Comparison of ENCODE assay signal across 1 cellular context in the genomic region with DNA sequence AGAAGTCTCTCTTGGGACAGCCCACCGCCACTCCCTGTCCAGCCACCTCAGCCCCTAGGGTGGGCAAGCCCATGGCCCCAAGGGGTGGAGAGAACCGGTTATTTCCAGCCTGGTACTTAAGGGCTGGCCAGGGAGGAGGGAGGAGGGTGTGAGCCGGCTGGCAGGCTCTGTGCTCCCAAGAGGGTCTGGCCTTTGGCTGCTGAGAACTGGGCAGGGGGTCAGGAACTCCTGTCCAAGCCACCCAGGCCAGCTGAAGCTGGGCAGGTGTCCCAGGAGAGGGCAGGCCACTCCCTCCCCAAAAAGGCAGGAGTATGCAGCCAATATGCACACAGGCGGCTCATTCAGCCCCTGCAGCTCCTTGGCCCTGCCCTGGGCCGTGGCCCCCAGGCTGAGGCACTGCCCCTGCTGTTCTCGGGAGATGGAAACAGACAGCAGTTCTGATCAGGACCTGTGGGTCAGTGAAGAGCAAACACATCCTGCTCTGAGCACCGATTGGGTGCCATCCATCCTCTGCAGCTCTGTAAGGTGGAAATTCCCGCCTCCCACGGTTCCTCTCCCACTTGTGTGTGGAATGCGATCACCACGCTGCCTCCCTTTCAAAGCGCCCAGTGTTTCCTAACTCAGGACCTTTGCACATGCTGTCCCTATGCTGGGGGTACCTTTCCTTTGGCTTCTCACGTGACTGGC.
TF ChIP-seq lines count a peak whose summit lies in the region.

No MANE protein-coding gene starts in this region.

TF ChIP-seq in WTC11, 78 proteins besides CTCF, POLR2A, EP300 and RAD21:
- TF ChIP-seq CREB1 (CRISPR knock-in tag; IDR thresholded peaks at IDR 0.05) (no peak), ZNF219 (CRISPR knock-in tag; IDR thresholded peaks at IDR 0.05; ENCODE audit: borderline replicate concordance) (no peak), ZNF232 (CRISPR knock-in tag; IDR thresholded peaks at IDR 0.05) (no peak), NR2C2 (CRISPR knock-in tag; IDR thresholded peaks at IDR 0.05) (no peak), FOXK1 (CRISPR knock-in tag; IDR thresholded peaks at IDR 0.05) (no peak), JUN (CRISPR knock-in tag; IDR thresholded peaks at IDR 0.05) (no peak), MYBL2 (CRISPR knock-in tag; IDR thresholded peaks at IDR 0.05) (no peak), ZNF671 (CRISPR knock-in tag; IDR thresholded peaks at IDR 0.05) (no peak), ATF6 (CRISPR knock-in tag; IDR thresholded peaks at IDR 0.05) (no peak), TP53 (CRISPR knock-in tag; IDR thresholded peaks at IDR 0.05) (no peak), TEAD4 (CRISPR knock-in tag; IDR thresholded peaks at IDR 0.05) (no peak)
- TF ChIP-seq, protein P1, sequence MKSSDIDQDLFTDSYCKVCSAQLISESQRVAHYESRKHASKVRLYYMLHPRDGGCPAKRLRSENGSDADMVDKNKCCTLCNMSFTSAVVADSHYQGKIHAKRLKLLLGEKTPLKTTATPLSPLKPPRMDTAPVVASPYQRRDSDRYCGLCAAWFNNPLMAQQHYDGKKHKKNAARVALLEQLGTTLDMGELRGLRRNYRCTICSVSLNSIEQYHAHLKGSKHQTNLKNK (CRISPR knock-in tag; IDR thresholded peaks at IDR 0.05), result no peak
- TF ChIP-seq, protein P2, sequence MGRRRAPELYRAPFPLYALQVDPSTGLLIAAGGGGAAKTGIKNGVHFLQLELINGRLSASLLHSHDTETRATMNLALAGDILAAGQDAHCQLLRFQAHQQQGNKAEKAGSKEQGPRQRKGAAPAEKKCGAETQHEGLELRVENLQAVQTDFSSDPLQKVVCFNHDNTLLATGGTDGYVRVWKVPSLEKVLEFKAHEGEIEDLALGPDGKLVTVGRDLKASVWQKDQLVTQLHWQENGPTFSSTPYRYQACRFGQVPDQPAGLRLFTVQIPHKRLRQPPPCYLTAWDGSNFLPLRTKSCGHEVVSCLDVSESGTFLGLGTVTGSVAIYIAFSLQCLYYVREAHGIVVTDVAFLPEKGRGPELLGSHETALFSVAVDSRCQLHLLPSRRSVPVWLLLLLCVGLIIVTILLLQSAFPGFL (CRISPR knock-in tag; IDR thresholded peaks at IDR 0.05; ENCODE audit: borderline replicate concordance), result no peak
- TF ChIP-seq, protein P3, sequence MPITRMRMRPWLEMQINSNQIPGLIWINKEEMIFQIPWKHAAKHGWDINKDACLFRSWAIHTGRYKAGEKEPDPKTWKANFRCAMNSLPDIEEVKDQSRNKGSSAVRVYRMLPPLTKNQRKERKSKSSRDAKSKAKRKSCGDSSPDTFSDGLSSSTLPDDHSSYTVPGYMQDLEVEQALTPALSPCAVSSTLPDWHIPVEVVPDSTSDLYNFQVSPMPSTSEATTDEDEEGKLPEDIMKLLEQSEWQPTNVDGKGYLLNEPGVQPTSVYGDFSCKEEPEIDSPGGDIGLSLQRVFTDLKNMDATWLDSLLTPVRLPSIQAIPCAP (CRISPR knock-in tag; IDR thresholded peaks at IDR 0.05), result no peak
